In genomic region chr10:17918187-17918903, GRCh38 we compare ENCODE assay signal across 25 cellular contexts. TPM values are rescaled to one million over a fixed set of nuclear protein-coding genes. Genes with fewer than 3 reads are reported as not detected.
"Had no signal": no experiment of that assay in that cellular context is flagged by ENCODE, and none has a peak within 500 bp of the region (broad histone marks: within the 10 kb centered on the region; RNA-seq: fewer than 3 reads in every experiment).

No MANE protein-coding gene starts in this region.

- H3K27me3 Mint-ChIP-seq: activated CD4-positive, alpha-beta T cell treated with anti-CD3 and anti-CD28 coated beads, Interleukin-2, amount 10 ng/mL, durations not matched to agents 7 days and 5 days; activated naive CD4-positive, alpha-beta T cell treated with anti-CD3 and anti-CD28 coated beads, Interleukin-2, amount 10 ng/mL, durations not matched to agents 7 days and 5 days; memory B cell had no signal

- H3K9me3 Mint-ChIP-seq: activated CD4-positive, alpha-beta T cell treated with anti-CD3 and anti-CD28 coated beads, Interleukin-2, amount 10 ng/mL, durations not matched to agents 7 days and 5 days; immature natural killer cell had no signal

- H3K9me3 ChIP-seq: ovary, psoas muscle, right lobe of liver, suprapubic skin, transverse colon, uterus had no signal

- H3K4me1 Mint-ChIP-seq: activated CD4-positive, alpha-beta T cell treated with anti-CD3 and anti-CD28 coated beads, Interleukin-2, amount 10 ng/mL, durations not matched to agents 7 days and 5 days; activated naive CD4-positive, alpha-beta T cell treated with anti-CD3 and anti-CD28 coated beads, Interleukin-2, amount 10 ng/mL, durations not matched to agents 7 days and 5 days; immature natural killer cell; memory B cell; neural crest cell; stimulated activated naive CD8-positive, alpha-beta T cell treated with anti-CD3 and anti-CD28 coated beads, Interleukin-15, amount 100 ng/mL, for 72 hours had no signal

- ATAC-seq: heart right ventricle; psoas muscle; right lobe of liver; stimulated activated naive CD8-positive, alpha-beta T cell treated with anti-CD3 and anti-CD28 coated beads, Interleukin-15, amount 100 ng/mL, for 72 hours had no signal

- H3K4me3 ChIP-seq: coronary artery, heart right ventricle, left ventricle myocardium inferior, ovary, psoas muscle, right lobe of liver, suprapubic skin, transverse colon, uterus had no signal

- H3K4me3 Mint-ChIP-seq: activated CD4-positive, alpha-beta T cell treated with anti-CD3 and anti-CD28 coated beads, Interleukin-2, amount 10 ng/mL, durations not matched to agents 7 days and 5 days; activated naive CD4-positive, alpha-beta T cell treated with anti-CD3 and anti-CD28 coated beads, Interleukin-2, amount 10 ng/mL, durations not matched to agents 7 days and 5 days; immature natural killer cell; memory B cell; neural crest cell; stimulated activated naive CD8-positive, alpha-beta T cell treated with anti-CD3 and anti-CD28 coated beads, Interleukin-15, amount 100 ng/mL, for 72 hours had no signal

- H3K27me3 ChIP-seq: heart right ventricle, ovary, right lobe of liver, suprapubic skin, transverse colon, uterus had no signal

- H3K27ac ChIP-seq: coronary artery, left ventricle myocardium inferior, ovary, psoas muscle, right lobe of liver, suprapubic skin, transverse colon, uterus had no signal

- DNase-seq: activated CD4-positive, alpha-beta T cell treated with anti-CD3 and anti-CD28 coated beads, Interleukin-2, amount 10 ng/mL, durations not matched to agents 7 days and 5 days; activated CD8-positive, alpha-beta memory T cell treated with anti-CD3 and anti-CD28 coated beads, Interleukin-2, amount 50 U/mL, for 4 hours; activated effector memory CD4-positive, alpha-beta T cell treated with Interleukin-2 at 50 U/mL for 16 hours; activated naive CD4-positive, alpha-beta T cell treated with anti-CD3 and anti-CD28 coated beads, Interleukin-2, amount 10 ng/mL, durations not matched to agents 7 days and 5 days; activated T-cell treated with anti-CD3 and anti-CD28 coated beads, Interleukin-2, amount 50 U/mL, for 48 hours; aorta; heart right ventricle; immature natural killer cell; kidney glomerular epithelial cell; left ventricle myocardium inferior; ovary; psoas muscle; right lobe of liver; small intestine; stimulated activated CD4-positive, alpha-beta T cell treated with anti-CD3 and anti-CD28 coated beads, Interleukin-15, amount 100 ng/mL, for 24 hours; stimulated activated CD4-positive, alpha-beta T cell treated with anti-CD3 and anti-CD28 coated beads, Interleukin-2, amount 100 ng/mL, for 48 hours; stimulated activated naive CD8-positive, alpha-beta T cell treated with anti-CD3 and anti-CD28 coated beads, Interleukin-15, amount 100 ng/mL, for 72 hours; transverse colon; uterus had no signal

- H3K36me3 ChIP-seq: heart right ventricle, left ventricle myocardium inferior, ovary, right lobe of liver, suprapubic skin, transverse colon, uterus had no signal

- H3K27ac Mint-ChIP-seq: activated CD4-positive, alpha-beta T cell treated with anti-CD3 and anti-CD28 coated beads, Interleukin-2, amount 10 ng/mL, durations not matched to agents 7 days and 5 days; activated naive CD4-positive, alpha-beta T cell treated with anti-CD3 and anti-CD28 coated beads, Interleukin-2, amount 10 ng/mL, durations not matched to agents 7 days and 5 days; immature natural killer cell; memory B cell; stimulated activated naive CD8-positive, alpha-beta T cell treated with anti-CD3 and anti-CD28 coated beads, Interleukin-15, amount 100 ng/mL, for 72 hours had no signal

- H3K4me1 ChIP-seq: psoas muscle, right lobe of liver, suprapubic skin, transverse colon, uterus had no signal

- H3K36me3 Mint-ChIP-seq: activated naive CD4-positive, alpha-beta T cell treated with anti-CD3 and anti-CD28 coated beads, Interleukin-2, amount 10 ng/mL, durations not matched to agents 7 days and 5 days; immature natural killer cell; memory B cell had no signal

RNA-seq across cellular contexts. Expression of gene SLC39A12, which starts 33.4 kb away (rescaled TPM):
- total RNA-seq: activated CD4-positive, alpha-beta T cell treated with anti-CD3 and anti-CD28 coated beads, Interleukin-2, amount 10 ng/mL, durations not matched to agents 7 days and 5 days; epithelial cell of proximal tubule; left ventricle myocardium inferior; mononuclear cell; neural crest cell; ovary; psoas muscle; suprapubic skin; uterus had no signal
- polyA plus RNA-seq: aorta, immature natural killer cell had no signal
